ENCODE assay signal across 1 cellular context in the genomic region with DNA sequence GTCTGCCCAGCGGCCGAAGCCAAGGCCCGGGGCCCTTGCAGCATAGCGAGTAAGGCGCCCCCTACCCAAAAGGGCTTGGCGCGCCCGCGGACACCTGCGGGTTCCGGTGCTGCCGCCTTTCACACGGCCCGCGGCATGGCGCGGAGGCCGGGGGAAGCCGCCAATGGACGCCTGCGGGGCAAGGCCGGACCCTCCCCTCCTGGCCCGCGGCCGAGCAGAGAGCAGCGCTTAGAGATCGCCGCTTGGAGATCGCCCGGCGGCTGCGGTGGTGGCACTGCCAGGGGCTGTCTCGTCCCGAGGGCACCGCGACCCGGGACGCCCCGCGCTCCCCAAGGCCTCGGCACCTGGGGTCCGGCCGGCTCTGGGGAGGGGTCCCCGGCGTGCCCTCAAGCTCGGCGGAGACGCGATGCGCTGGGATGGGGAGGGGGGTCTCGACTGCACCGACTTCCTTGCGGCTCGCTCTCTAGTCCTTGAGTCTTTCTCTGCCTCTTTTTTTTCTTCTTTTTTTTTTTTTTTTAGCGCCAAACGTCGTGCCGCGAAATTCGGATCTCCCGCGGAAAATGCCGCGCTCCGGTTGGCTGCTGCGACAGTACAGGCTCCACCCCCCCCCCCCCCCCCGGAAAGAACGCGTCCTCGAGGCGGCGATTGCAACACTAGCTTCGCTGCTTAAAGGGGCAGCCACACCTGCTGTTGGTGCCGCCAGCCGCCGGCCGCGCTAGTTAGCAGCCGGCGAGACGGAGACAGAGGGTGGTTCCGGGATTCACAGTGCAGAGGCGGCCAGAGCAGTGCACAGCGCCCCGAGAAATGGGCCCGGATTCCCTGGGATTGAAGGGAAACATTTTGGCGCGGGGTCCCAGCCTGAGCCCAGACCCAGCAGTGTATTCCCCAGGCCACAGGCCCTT.
TF ChIP-seq lines count a peak whose summit lies in the region.

A gene with protein sequence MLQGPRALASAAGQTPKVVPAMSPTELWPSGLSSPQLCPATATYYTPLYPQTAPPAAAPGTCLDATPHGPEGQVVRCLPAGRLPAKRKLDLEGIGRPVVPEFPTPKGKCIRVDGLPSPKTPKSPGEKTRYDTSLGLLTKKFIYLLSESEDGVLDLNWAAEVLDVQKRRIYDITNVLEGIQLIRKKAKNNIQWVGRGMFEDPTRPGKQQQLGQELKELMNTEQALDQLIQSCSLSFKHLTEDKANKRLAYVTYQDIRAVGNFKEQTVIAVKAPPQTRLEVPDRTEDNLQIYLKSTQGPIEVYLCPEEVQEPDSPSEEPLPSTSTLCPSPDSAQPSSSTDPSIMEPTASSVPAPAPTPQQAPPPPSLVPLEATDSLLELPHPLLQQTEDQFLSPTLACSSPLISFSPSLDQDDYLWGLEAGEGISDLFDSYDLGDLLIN (minus strand): TSS at position 484 of the 902 bp plus-strand sequence. CDS start 440 bp downstream, at position 44.

TF ChIP-seq in K562, 482 proteins besides CTCF, POLR2A, EP300 and RAD21 (continued from another document and continues in another):
- TF ChIP-seq EHMT2 (IDR thresholded peaks at IDR 0.05) (no peak), ZBTB8A (IDR thresholded peaks at IDR 0.05; ENCODE audit: partially characterized antibody) (no peak), CC2D1A (IDR thresholded peaks at IDR 0.05) (0 out of 2 replicates have a peak, but pooled peaks have one; percentile 38), MYC (IDR thresholded peaks at IDR 0.05; ENCODE audit: low read depth, low read length) (peak; percentile 87), MYC (CRISPR knock-in tag; IDR thresholded peaks at IDR 0.05; ENCODE audit: borderline replicate concordance, low read depth) (no peak), CHCHD3 (CRISPR knock-in tag; IDR thresholded peaks at IDR 0.05) (no peak), NONO (IDR thresholded peaks at IDR 0.05; ENCODE audit: low read depth in 2 of 2, low read length in 1 of 2) (peak in 1 of 2 experiments; percentile 72; a peak in 2 of 4 replicates), ZNF589 (CRISPR knock-in tag; IDR thresholded peaks at IDR 0.05; ENCODE audit: low read depth) (peak; percentile 70; the same call in 1 of the 2 replicates), ZBED1 (IDR thresholded peaks at IDR 0.05) (no peak), SIRT6 (IDR thresholded peaks at IDR 0.05; ENCODE audit: low read depth, low read length) (no peak), NCOR1 (IDR thresholded peaks at IDR 0.05) (peak; percentile 7; the same call in 1 of the 2 replicates), TCF3 (CRISPR knock-in tag; IDR thresholded peaks at IDR 0.05) (no peak; the same call in 1 of the 2 replicates), YY1 (IDR thresholded peaks at IDR 0.05; ENCODE audit: borderline replicate concordance in 1 of 3, control insufficient read depth in 1 of 3, extremely low read depth in 1 of 3, insufficient read depth in 3 of 3, insufficient read length in 1 of 3, insufficient replicate concordance in 2 of 3, low read depth in 1 of 3, low read length in 2 of 3) (peak in 2 of 3 experiments; percentile 36 to 74), TCF15 (CRISPR knock-in tag; IDR thresholded peaks at IDR 0.05) (no peak), GABPA (tag; conservative IDR thresholded peaks at IDR 0.05; ENCODE audit: low read depth) (peak; percentile 68), MBD2 (IDR thresholded peaks at IDR 0.05; ENCODE audit: borderline replicate concordance, low read depth) (peak; percentile 22; the same call in 1 of the 2 replicates), MEF2D (tag; conservative IDR thresholded peaks at IDR 0.05; ENCODE audit: low read depth) (no peak), RFX5 (IDR thresholded peaks at IDR 0.05; ENCODE audit: low read depth, low read length) (no peak), L3MBTL2 (IDR thresholded peaks at IDR 0.05) (peak; percentile 92), HDAC2 (IDR thresholded peaks at IDR 0.05) (0 out of 2 replicates have a peak, but pooled peaks have one; percentile 23), HNRNPLL (IDR thresholded peaks at IDR 0.05; ENCODE audit: low read depth, low read length, poor library complexity, severe bottlenecking) (no peak), CHD4 (IDR thresholded peaks at IDR 0.05; ENCODE audit: insufficient read depth, insufficient replicate concordance, low read depth, low read length, poor library complexity, severe bottlenecking) (no peak), ARID1B (IDR thresholded peaks at IDR 0.05) (no peak), STAG1 (CRISPR knock-in tag; IDR thresholded peaks at IDR 0.05; ENCODE audit: borderline replicate concordance) (no peak), POLR2H (tag; IDR thresholded peaks at IDR 0.05; ENCODE audit: low read depth) (no peak; the same call in 1 of the 2 replicates), STAT5A (IDR thresholded peaks at IDR 0.05; ENCODE audit: borderline replicate concordance, low read length) (0 out of 2 replicates have a peak, but pooled peaks have one; percentile 17), ZFP36 (IDR thresholded peaks at IDR 0.05; ENCODE audit: low read depth, low read length, partially characterized antibody) (peak; percentile 27), PHTF2 (CRISPR knock-in tag; IDR thresholded peaks at IDR 0.05) (no peak), ZNF224 (CRISPR knock-in tag; IDR thresholded peaks at IDR 0.05) (no peak), ESRRB (CRISPR knock-in tag; IDR thresholded peaks at IDR 0.05; ENCODE audit: borderline replicate concordance) (no peak), ELF4 (CRISPR knock-in tag; IDR thresholded peaks at IDR 0.05) (no peak), SMAD3 (CRISPR knock-in tag; conservative IDR thresholded peaks at IDR 0.05) (no peak), ADNP (tag; IDR thresholded peaks at IDR 0.05) (peak; percentile 63; the same call in 1 of the 2 replicates), PTTG1 (tag; IDR thresholded peaks at IDR 0.05; ENCODE audit: low read depth) (no peak), ZNF134 (CRISPR knock-in tag; conservative IDR thresholded peaks at IDR 0.05) (no peak), CTCFL (IDR thresholded peaks at IDR 0.05; ENCODE audit: borderline replicate concordance, insufficient read depth, low read depth, low read length, poor library complexity, severe bottlenecking) (peak; percentile 56), SMARCB1 (IDR thresholded peaks at IDR 0.05; ENCODE audit: insufficient read length, low read depth) (no peak), POLR2G (IDR thresholded peaks at IDR 0.05; ENCODE audit: low read depth, low read length) (peak; percentile 90), ZSCAN29 (IDR thresholded peaks at IDR 0.05) (no peak), NR2C1 (IDR thresholded peaks at IDR 0.05) (no peak), NR2C1 (tag; IDR thresholded peaks at IDR 0.05) (no peak), ZSCAN32 (CRISPR knock-in tag; IDR thresholded peaks at IDR 0.05) (no peak), MXD1 (CRISPR knock-in tag; IDR thresholded peaks at IDR 0.05; ENCODE audit: borderline replicate concordance, poor library complexity, severe bottlenecking) (no peak), ZBTB26 (CRISPR knock-in tag; IDR thresholded peaks at IDR 0.05) (no peak), ZNF507 (tag; conservative IDR thresholded peaks at IDR 0.05) (no peak), SMARCC2 (IDR thresholded peaks at IDR 0.05; ENCODE audit: low read depth) (no peak), ZBTB49 (CRISPR knock-in tag; IDR thresholded peaks at IDR 0.05; ENCODE audit: borderline replicate concordance) (no peak), NR1H2 (CRISPR knock-in tag; IDR thresholded peaks at IDR 0.05) (peak; percentile 89; the same call in 1 of the 2 replicates)
- TF ChIP-seq, protein P1, sequence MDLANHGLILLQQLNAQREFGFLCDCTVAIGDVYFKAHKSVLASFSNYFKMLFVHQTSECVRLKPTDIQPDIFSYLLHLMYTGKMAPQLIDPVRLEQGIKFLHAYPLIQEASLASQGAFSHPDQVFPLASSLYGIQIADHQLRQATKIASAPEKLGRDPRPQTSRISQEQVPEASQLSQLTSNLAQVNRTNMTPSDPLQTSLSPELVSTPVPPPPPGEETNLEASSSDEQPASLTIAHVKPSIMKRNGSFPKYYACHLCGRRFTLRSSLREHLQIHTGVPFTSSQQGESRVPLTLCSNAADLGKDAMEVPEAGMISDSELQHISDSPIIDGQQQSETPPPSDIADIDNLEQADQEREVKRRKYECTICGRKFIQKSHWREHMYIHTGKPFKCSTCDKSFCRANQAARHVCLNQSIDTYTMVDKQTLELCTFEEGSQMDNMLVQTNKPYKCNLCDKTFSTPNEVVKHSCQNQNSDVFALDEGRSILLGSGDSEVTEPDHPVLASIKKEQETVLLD (IDR thresholded peaks at IDR 0.05): no peak
- TF ChIP-seq, protein P2, sequence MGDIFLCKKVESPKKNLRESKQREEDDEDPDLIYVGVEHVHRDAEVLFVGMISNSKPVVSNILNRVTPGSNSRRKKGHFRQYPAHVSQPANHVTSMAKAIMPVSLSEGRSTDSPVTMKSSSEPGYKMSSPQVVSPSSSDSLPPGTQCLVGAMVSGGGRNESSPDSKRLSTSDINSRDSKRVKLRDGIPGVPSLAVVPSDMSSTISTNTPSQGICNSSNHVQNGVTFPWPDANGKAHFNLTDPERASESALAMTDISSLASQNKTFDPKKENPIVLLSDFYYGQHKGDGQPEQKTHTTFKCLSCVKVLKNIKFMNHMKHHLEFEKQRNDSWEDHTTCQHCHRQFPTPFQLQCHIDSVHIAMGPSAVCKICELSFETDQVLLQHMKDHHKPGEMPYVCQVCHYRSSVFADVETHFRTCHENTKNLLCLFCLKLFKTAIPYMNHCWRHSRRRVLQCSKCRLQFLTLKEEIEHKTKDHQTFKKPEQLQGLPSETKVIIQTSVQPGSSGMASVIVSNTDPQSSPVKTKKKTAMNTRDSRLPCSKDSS (IDR thresholded peaks at IDR 0.05; ENCODE audit: low read depth, partially characterized antibody): no peak
- TF ChIP-seq, protein P3, sequence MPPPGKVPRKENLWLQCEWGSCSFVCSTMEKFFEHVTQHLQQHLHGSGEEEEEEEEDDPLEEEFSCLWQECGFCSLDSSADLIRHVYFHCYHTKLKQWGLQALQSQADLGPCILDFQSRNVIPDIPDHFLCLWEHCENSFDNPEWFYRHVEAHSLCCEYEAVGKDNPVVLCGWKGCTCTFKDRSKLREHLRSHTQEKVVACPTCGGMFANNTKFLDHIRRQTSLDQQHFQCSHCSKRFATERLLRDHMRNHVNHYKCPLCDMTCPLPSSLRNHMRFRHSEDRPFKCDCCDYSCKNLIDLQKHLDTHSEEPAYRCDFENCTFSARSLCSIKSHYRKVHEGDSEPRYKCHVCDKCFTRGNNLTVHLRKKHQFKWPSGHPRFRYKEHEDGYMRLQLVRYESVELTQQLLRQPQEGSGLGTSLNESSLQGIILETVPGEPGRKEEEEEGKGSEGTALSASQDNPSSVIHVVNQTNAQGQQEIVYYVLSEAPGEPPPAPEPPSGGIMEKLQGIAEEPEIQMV (tag; conservative IDR thresholded peaks at IDR 0.05; ENCODE audit: low read depth): no peak
- TF ChIP-seq, protein P4, sequence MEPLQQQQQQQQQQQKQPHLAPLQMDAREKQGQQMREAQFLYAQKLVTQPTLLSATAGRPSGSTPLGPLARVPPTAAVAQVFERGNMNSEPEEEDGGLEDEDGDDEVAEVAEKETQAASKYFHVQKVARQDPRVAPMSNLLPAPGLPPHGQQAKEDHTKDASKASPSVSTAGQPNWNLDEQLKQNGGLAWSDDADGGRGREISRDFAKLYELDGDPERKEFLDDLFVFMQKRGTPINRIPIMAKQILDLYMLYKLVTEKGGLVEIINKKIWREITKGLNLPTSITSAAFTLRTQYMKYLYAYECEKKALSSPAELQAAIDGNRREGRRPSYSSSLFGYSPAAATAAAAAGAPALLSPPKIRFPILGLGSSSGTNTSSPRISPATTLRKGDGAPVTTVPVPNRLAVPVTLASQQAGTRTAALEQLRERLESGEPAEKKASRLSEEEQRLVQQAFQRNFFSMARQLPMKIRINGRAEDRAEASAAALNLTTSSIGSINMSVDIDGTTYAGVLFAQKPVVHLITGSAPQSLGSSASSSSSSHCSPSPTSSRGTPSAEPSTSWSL (CRISPR knock-in tag; IDR thresholded peaks at IDR 0.05; ENCODE audit: borderline replicate concordance): peak; percentile 55; the same call in 1 of the 2 replicates
